27 cellular contexts compared by ENCODE assay signal in the genomic region with DNA sequence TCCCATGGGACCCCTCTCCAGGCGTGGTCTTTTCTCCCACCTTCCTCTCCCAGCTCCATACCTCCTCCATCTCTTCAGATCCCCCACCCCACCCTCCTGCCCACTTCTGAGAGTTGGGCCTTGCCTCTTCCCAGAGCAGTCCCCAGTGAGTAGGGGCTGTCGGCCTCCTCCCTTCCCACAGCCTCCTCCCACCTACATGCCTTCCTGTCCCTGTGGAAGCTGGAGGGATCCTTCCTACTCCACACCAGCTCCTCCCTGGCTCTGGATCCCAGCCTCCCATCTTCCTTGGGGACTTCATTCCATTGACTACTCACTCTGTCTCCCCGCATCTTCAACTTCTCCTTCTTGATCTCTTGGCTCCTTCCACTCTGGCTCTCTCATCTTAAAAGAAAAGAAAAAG. TPM values are rescaled to one million over a fixed set of nuclear protein-coding genes. Genes with fewer than 3 reads are reported as not detected.
DNase-seq lines count a peak whose midpoint lies in the region; ATAC-seq, FAIRE-seq and TF ChIP-seq lines count a peak whose summit lies in the region.
"Had no signal": no experiment of that assay in that cellular context is flagged by ENCODE, and none has a peak within 500 bp of the region (broad histone marks: within the 10 kb centered on the region; RNA-seq: fewer than 3 reads in every experiment).

No MANE protein-coding gene starts in this region.

- peak overlapping the region; percentile 68 for H3K27ac Mint-ChIP-seq in activated CD4-positive, alpha-beta T cell treated with anti-CD3 and anti-CD28 coated beads, Interleukin-2, amount 10 ng/mL, durations not matched to agents 24 days and 14 days
- H3K27ac Mint-ChIP-seq in astrocyte (ENCODE audit: unreplicated experiment), result no peak overlapping the region
- H3K27ac Mint-ChIP-seq in T-cell, result no peak overlapping the region
- H3K27ac Mint-ChIP-seq: effector memory CD8-positive, alpha-beta T cell had no signal

- no peaks in the 10 kb centered on the region for H3K36me3 ChIP-seq in astrocyte (ENCODE audit: insufficient read depth, low read length)
- H3K36me3 ChIP-seq in osteoblast (ENCODE audit: insufficient read depth, low read length), result no peaks in the 10 kb centered on the region
- H3K36me3 ChIP-seq in MM.1S (replicated peaks; ENCODE audit: insufficient read depth, low read length), result no peaks in the 10 kb centered on the region
- H3K36me3 ChIP-seq: breast epithelium, colonic mucosa, esophagus muscularis mucosa had no signal

- no peak for ATAC-seq in T-cell (replicated peaks in 1 of 4)
- ATAC-seq: A549; effector memory CD8-positive, alpha-beta T cell; foreskin keratinocyte; GM23338; Panc1 had no signal

- H3K79me2 ChIP-seq in astrocyte (ENCODE audit: insufficient read depth, low read length), result no peaks in the 10 kb centered on the region
- H3K79me2 ChIP-seq in osteoblast (ENCODE audit: insufficient read depth, low read length), result no peaks in the 10 kb centered on the region
- no peaks in the 10 kb centered on the region for H3K79me2 ChIP-seq in MM.1S (ENCODE audit: low read length)
- H3K79me2 ChIP-seq: hepatocyte had no signal

- H3F3A ChIP-seq in MM.1S (ENCODE audit: insufficient read depth, low read length), result no peaks in the 10 kb centered on the region

- H3K4me3 ChIP-seq in astrocyte (ENCODE audit: insufficient read depth, low read depth, low read length), result no peak overlapping the region
- H3K4me3 ChIP-seq in osteoblast (ENCODE audit: insufficient read depth, low read length), result no peak overlapping the region
- H3K4me3 ChIP-seq in MM.1S (ENCODE audit: low read length), result no peak overlapping the region
- H3K4me3 ChIP-seq: A549, breast epithelium, colonic mucosa, esophagus muscularis mucosa, GM23338, hepatocyte, psoas muscle, skin epidermis had no signal

- no peak for TF ChIP-seq CTCF in astrocyte (IDR thresholded peaks at IDR 0.05; ENCODE audit: insufficient read depth, low read depth, low read length)
- TF ChIP-seq CTCF in osteoblast (IDR thresholded peaks at IDR 0.05; ENCODE audit: extremely low read depth, low read depth, low read length), result no peak
- TF ChIP-seq CTCF in GM10248 (IDR thresholded peaks at IDR 0.05; ENCODE audit: control extremely low read depth, extremely low read depth, low read depth, missing control alignments), result no peak
- TF ChIP-seq CTCF in MM.1S (IDR thresholded peaks at IDR 0.05; ENCODE audit: low read length), result no peak

- H3K9me3 Mint-ChIP-seq in activated CD4-positive, alpha-beta T cell treated with anti-CD3 and anti-CD28 coated beads, Interleukin-2, amount 10 ng/mL, durations not matched to agents 24 days and 14 days, result peaks cover 5% of the 10 kb centered on the region
- H3K9me3 Mint-ChIP-seq in astrocyte (ENCODE audit: unreplicated experiment) (peaks cover 3% of the 10 kb centered on the region), T-cell (no peaks in the 10 kb centered on the region)
- H3K9me3 Mint-ChIP-seq: activated CD8-positive, alpha-beta T cell treated with anti-CD3 and anti-CD28 coated beads for 36 hours; effector memory CD8-positive, alpha-beta T cell; GM23338 had no signal

- H2AFZ ChIP-seq in astrocyte (ENCODE audit: low read depth, low read length), result no peak overlapping the region
- H2AFZ ChIP-seq in osteoblast (ENCODE audit: low read length), result no peak overlapping the region
- no peak overlapping the region for H2AFZ ChIP-seq in MM.1S (ENCODE audit: low read length)
- H2AFZ ChIP-seq: GM23338, hepatocyte had no signal

- H3K9me3 ChIP-seq in astrocyte (ENCODE audit: insufficient read depth, low read depth, low read length) (no peaks in the 10 kb centered on the region), osteoblast (ENCODE audit: low read depth, low read length) (no peaks in the 10 kb centered on the region), MM.1S (replicated peaks; ENCODE audit: insufficient read depth, low read length) (no peaks in the 10 kb centered on the region)
- H3K9me3 ChIP-seq: A549, breast epithelium, colonic mucosa, esophagus muscularis mucosa, psoas muscle had no signal

- no peak overlapping the region for H3K4me3 Mint-ChIP-seq in activated CD4-positive, alpha-beta T cell treated with anti-CD3 and anti-CD28 coated beads, Interleukin-2, amount 10 ng/mL, durations not matched to agents 24 days and 14 days
- peak overlapping the region; percentile 21 for H3K4me3 Mint-ChIP-seq in astrocyte (ENCODE audit: unreplicated experiment)
- H3K4me3 Mint-ChIP-seq in T-cell, result no peak overlapping the region
- H3K4me3 Mint-ChIP-seq: activated CD8-positive, alpha-beta T cell treated with anti-CD3 and anti-CD28 coated beads for 36 hours; effector memory CD8-positive, alpha-beta T cell; GM23338 had no signal

- H3K27me3 ChIP-seq in astrocyte (ENCODE audit: insufficient read depth, low read length), result peaks cover 6% of the 10 kb centered on the region
- no peaks in the 10 kb centered on the region for H3K27me3 ChIP-seq in osteoblast (ENCODE audit: insufficient read depth, low read length)
- H3K27me3 ChIP-seq in MM.1S (replicated peaks; ENCODE audit: insufficient read depth, low read length), result no peaks in the 10 kb centered on the region
- H3K27me3 ChIP-seq: breast epithelium, colonic mucosa, esophagus muscularis mucosa, hepatocyte had no signal

- H3K9ac ChIP-seq in astrocyte (ENCODE audit: low read length) (no peak overlapping the region), MM.1S (ENCODE audit: low read length) (no peak overlapping the region)

- H3K4me2 ChIP-seq in astrocyte (ENCODE audit: low read length), result no peak overlapping the region
- H3K4me2 ChIP-seq in osteoblast (ENCODE audit: insufficient read depth, low read length), result peak overlapping the region; percentile 59
- H3K4me2 ChIP-seq in MM.1S (ENCODE audit: low read depth, low read length), result no peak overlapping the region
- H3K4me2 ChIP-seq: A549, GM23338, hepatocyte had no signal

- POLR2A ChIA-PET in GM10248 (lab: Yijun Ruan, JAX), result no interaction called here
- POLR2A ChIA-PET in T-cell (lab: Charles Lee), result no interaction called here

- H3K27ac ChIP-seq in astrocyte (ENCODE audit: low read depth, low read length) (no peak overlapping the region), osteoblast (ENCODE audit: low read depth, low read length) (no peak overlapping the region), MM.1S (ENCODE audit: low read length) (no peak overlapping the region)
- H3K27ac ChIP-seq: A549, colonic mucosa, foreskin keratinocyte, hepatocyte, psoas muscle, skin epidermis had no signal

- intact Hi-C loops in activated CD4-positive, alpha-beta T cell treated with anti-CD3 and anti-CD28 coated beads, Interleukin-2, amount 10 ng/mL, durations not matched to agents 24 days and 14 days (cut with micrococcal nuclease), result loop anchor here (5.0 kb wide), 1 partner anchor 36 kb away; no protein-coding TSS in a partner anchor

- DNase-seq in activated CD4-positive, alpha-beta T cell treated with anti-CD3 and anti-CD28 coated beads, Interleukin-2, amount 10 ng/mL, durations not matched to agents 24 days and 14 days, result no peak
- DNase-seq in activated CD4-positive, alpha-beta T cell treated with anti-CD3 and anti-CD28 coated beads, Interleukin-2, amount 50 U/mL, for 48 hours, result no peak
- peak; percentile 64 for DNase-seq in GM03348 (ENCODE audit: low spot score)
- DNase-seq in astrocyte (ENCODE audit: low read depth), result no peak
- peak; percentile 95 for DNase-seq in osteoblast (ENCODE audit: insufficient read length, low spot score, missing footprints)
- no peak for DNase-seq in GM10248 (ENCODE audit: extremely low spot score)
- no peak for DNase-seq in T-cell
- no peak for DNase-seq in MM.1S
- DNase-seq: activated CD8-positive, alpha-beta T cell treated with anti-CD3 and anti-CD28 coated beads for 36 hours; activated gamma-delta T cell treated with Interleukin-2 at 50 U/mL for 16 hours; activated T-cell treated with anti-CD3 and anti-CD28 coated beads for 4 hours; AML-193; colonic mucosa; DMS153; effector memory CD8-positive, alpha-beta T cell; foreskin keratinocyte; mesendoderm; NCI-H526 treated with DMSO at 0.1 percent for 48 hours; psoas muscle; SIG-M5 had no signal

- H3K27me3 Mint-ChIP-seq in activated CD4-positive, alpha-beta T cell treated with anti-CD3 and anti-CD28 coated beads, Interleukin-2, amount 10 ng/mL, durations not matched to agents 24 days and 14 days, result peaks cover 10% of the 10 kb centered on the region
- H3K27me3 Mint-ChIP-seq in astrocyte (ENCODE audit: low read depth, unreplicated experiment) (peaks cover 63% of the 10 kb centered on the region), T-cell (no peaks in the 10 kb centered on the region)
- H3K27me3 Mint-ChIP-seq: activated CD8-positive, alpha-beta T cell treated with anti-CD3 and anti-CD28 coated beads for 36 hours had no signal

- CTCF ChIA-PET in GM10248 (lab: Yijun Ruan, JAX), result interaction anchor here (1.2 to 2.4 kb wide), 3 partner anchors 17 to 34 kb away, joined by 3 to 17 read pairs (median 4); no protein-coding TSS in a partner anchor
- CTCF ChIA-PET in T-cell (lab: Charles Lee), result no interaction called here

- H3K36me3 Mint-ChIP-seq in activated CD4-positive, alpha-beta T cell treated with anti-CD3 and anti-CD28 coated beads, Interleukin-2, amount 10 ng/mL, durations not matched to agents 24 days and 14 days (ENCODE audit: low read depth), result no peaks in the 10 kb centered on the region
- no peaks in the 10 kb centered on the region for H3K36me3 Mint-ChIP-seq in astrocyte (ENCODE audit: low read depth, unreplicated experiment)
- no peaks in the 10 kb centered on the region for H3K36me3 Mint-ChIP-seq in T-cell

- no peaks in the 10 kb centered on the region for H4K20me1 ChIP-seq in astrocyte (ENCODE audit: insufficient read depth, low read length)
- no peaks in the 10 kb centered on the region for H4K20me1 ChIP-seq in osteoblast (ENCODE audit: insufficient read depth, low read length)
- H4K20me1 ChIP-seq in MM.1S (ENCODE audit: insufficient read depth, low read length), result no peaks in the 10 kb centered on the region

- H3K4me1 Mint-ChIP-seq in activated CD4-positive, alpha-beta T cell treated with anti-CD3 and anti-CD28 coated beads, Interleukin-2, amount 10 ng/mL, durations not matched to agents 24 days and 14 days, result peaks cover 21% of the 10 kb centered on the region
- H3K4me1 Mint-ChIP-seq in astrocyte (ENCODE audit: low read depth, unreplicated experiment), result peaks cover 7% of the 10 kb centered on the region
- H3K4me1 Mint-ChIP-seq in T-cell, result peaks cover 14 to 20% (median 19%) of the 10 kb centered on the region in 3 donors

- no peak for FAIRE-seq in astrocyte (lab: Jason Lieb, UNC)
- FAIRE-seq: A549 had no signal

- no peaks in the 10 kb centered on the region for H3K9me2 ChIP-seq in MM.1S (replicated peaks; ENCODE audit: insufficient read depth, low read length)

- H3K4me1 ChIP-seq in astrocyte (ENCODE audit: insufficient read depth, low read length) (no peaks in the 10 kb centered on the region), osteoblast (ENCODE audit: insufficient read depth, low read length) (peaks cover 27% of the 10 kb centered on the region), MM.1S (ENCODE audit: low read length) (peaks cover 12% of the 10 kb centered on the region)
- H3K4me1 ChIP-seq: A549, breast epithelium, colonic mucosa, foreskin keratinocyte had no signal

RNA-seq across cellular contexts. Expression of a gene that starts 24.9 kb away (rescaled TPM):
- 1.4 and 1.5 TPM in 2 replicates for total RNA-seq in activated CD4-positive, alpha-beta T cell treated with anti-CD3 and anti-CD28 coated beads, Interleukin-2, amount 10 ng/mL, durations not matched to agents 24 days and 14 days
- total RNA-seq in astrocyte (0.89 and 1.5 TPM in 2 replicates), osteoblast (not detected in 2 replicates), T-cell (under 1 TPM; 0.10 to 0.35 (median 0.26) TPM)
- total RNA-seq: foreskin keratinocyte, hepatocyte had no signal

RNA-seq across cellular contexts. Expression of a gene that starts 53.7 kb away (rescaled TPM):
- total RNA-seq in activated CD4-positive, alpha-beta T cell treated with anti-CD3 and anti-CD28 coated beads, Interleukin-2, amount 10 ng/mL, durations not matched to agents 24 days and 14 days, result 5.5 and 6.0 TPM in 2 replicates
- 4.8 and 7.1 TPM in 2 replicates for total RNA-seq in astrocyte
- 1.2 and 3.3 TPM in 2 replicates for total RNA-seq in osteoblast
- total RNA-seq in T-cell, result 10 to 100 TPM; 23.4 to 37.0 (median 28.4) TPM

Comparison
In these comparisons a context has a peak if more than half of its experiments do, and no peak if none do; other contexts are left out.
1. DNase-seq: peak in GM03348 (single experiment) and osteoblast (single experiment); none in activated CD4-positive, alpha-beta T cell treated with anti-CD3 and anti-CD28 coated beads, Interleukin-2, amount 10 ng/mL, durations not matched to agents 24 days and 14 days (single experiment), activated CD4-positive, alpha-beta T cell treated with anti-CD3 and anti-CD28 coated beads, Interleukin-2, amount 50 U/mL, for 48 hours (0 of 2), astrocyte (single experiment), GM10248 (single experiment), T-cell (0 of 34) and MM.1S (single experiment).